In the genomic region with DNA sequence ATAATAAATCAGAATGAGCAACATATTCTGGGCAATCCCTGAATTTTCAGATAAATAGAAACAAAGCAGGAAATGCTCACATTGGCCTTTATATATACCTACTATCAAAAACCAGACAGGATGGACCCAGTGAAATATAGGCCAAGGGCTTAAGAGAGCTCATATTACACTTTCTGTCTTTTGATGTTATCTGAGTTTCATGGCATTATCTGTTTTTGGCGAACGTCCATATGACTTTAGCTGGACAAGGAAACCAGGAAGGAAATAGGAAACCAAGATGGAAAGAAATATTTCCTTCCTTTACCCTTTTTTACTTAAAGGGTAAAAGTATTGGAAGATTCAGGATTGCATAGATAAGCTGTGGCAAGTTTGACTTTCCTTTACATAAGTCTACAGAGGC, we compare ENCODE assay signal across 2 cellular contexts.
TF ChIP-seq lines count a peak whose summit lies in the region.

No MANE protein-coding gene starts in this region.

TF ChIP-seq in HCT116, 20 proteins besides CTCF, POLR2A, EP300 and RAD21 (continued from another document):
- TF ChIP-seq CEBPB (IDR thresholded peaks at IDR 0.05; ENCODE audit: low read depth): no peak
- TF ChIP-seq YY1 (IDR thresholded peaks at IDR 0.05; ENCODE audit: extremely low read depth, insufficient replicate concordance, low read depth, low read length): no peak
- no peak for TF ChIP-seq FOSL1 (IDR thresholded peaks at IDR 0.05; ENCODE audit: low read depth)
- no peak; the same call in 1 of the 2 replicates for TF ChIP-seq SP1 (IDR thresholded peaks at IDR 0.05; ENCODE audit: low read depth)
- TF ChIP-seq CBX3 (IDR thresholded peaks at IDR 0.05; ENCODE audit: low read depth): no peak
- TF ChIP-seq EZH2phosphoT487 (IDR thresholded peaks at IDR 0.05; ENCODE audit: borderline replicate concordance): no peak
- TF ChIP-seq TCF7L2 (IDR thresholded peaks at IDR 0.05; ENCODE audit: borderline replicate concordance, extremely low read depth, insufficient read depth, insufficient read length): no peak

TF ChIP-seq in H1, 55 proteins besides CTCF, POLR2A, EP300 and RAD21 (continued from another document):
- TF ChIP-seq GTF2F1 (IDR thresholded peaks at IDR 0.05; ENCODE audit: borderline replicate concordance, low read depth, low read length) (no peak), CBX8 (IDR thresholded peaks at IDR 0.05; ENCODE audit: borderline replicate concordance, low read depth, low read length) (no peak), CEBPB (IDR thresholded peaks at IDR 0.05; ENCODE audit: low read depth, low read length) (no peak), SIN3A (conservative IDR thresholded peaks at IDR 0.05 in 1 of 2, IDR thresholded peaks at IDR 0.05 in 1 of 2; ENCODE audit: low read depth in 1 of 2, low read length in 2 of 2) (no peak), POLR2AphosphoS5 (IDR thresholded peaks at IDR 0.05; ENCODE audit: low read depth, low read length) (no peak), TAF1 (IDR thresholded peaks at IDR 0.05; ENCODE audit: low read depth, low read length) (no peak), PHF8 (conservative IDR thresholded peaks at IDR 0.05; ENCODE audit: low read depth, low read length) (no peak), RNF2 (IDR thresholded peaks at IDR 0.05; ENCODE audit: borderline replicate concordance, low read depth, low read length, missing control alignments, poor library complexity, severe bottlenecking) (no peak), CBX5 (IDR thresholded peaks at IDR 0.05; ENCODE audit: low read depth, low read length) (no peak), EGR1 (IDR thresholded peaks at IDR 0.05; ENCODE audit: borderline replicate concordance, low read depth, low read length) (no peak), KDM1A (IDR thresholded peaks at IDR 0.05; ENCODE audit: borderline replicate concordance, low read length) (no peak), NANOG (IDR thresholded peaks at IDR 0.05; ENCODE audit: insufficient read depth, low read depth, low read length, poor library complexity, severe bottlenecking) (no peak)
- TF ChIP-seq, protein P1, sequence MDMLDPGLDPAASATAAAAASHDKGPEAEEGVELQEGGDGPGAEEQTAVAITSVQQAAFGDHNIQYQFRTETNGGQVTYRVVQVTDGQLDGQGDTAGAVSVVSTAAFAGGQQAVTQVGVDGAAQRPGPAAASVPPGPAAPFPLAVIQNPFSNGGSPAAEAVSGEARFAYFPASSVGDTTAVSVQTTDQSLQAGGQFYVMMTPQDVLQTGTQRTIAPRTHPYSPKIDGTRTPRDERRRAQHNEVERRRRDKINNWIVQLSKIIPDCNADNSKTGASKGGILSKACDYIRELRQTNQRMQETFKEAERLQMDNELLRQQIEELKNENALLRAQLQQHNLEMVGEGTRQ (IDR thresholded peaks at IDR 0.05; ENCODE audit: low read length): no peak
- TF ChIP-seq, protein P2, sequence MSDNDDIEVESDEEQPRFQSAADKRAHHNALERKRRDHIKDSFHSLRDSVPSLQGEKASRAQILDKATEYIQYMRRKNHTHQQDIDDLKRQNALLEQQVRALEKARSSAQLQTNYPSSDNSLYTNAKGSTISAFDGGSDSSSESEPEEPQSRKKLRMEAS (IDR thresholded peaks at IDR 0.05): no peak
